In the genomic region with DNA sequence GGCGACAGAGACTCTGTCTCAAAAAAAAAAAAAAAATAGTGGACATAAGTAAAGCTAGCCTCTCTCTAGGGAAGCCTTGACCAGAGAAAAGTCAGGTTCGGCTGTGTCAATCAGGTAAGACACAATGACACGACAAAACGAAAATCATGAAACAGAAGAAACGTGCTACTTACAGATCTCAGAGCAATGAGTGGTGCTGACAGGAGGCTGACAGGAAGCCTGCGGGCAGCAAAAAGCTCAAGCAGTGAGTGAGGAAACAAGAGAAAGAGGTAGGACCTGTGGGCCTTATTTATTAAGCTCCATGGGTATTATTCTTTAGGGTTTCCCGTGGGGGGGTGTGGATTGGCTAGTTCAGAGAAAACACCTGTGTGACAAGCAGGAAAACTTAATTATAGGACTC, we compare ENCODE assay signal across 13 cellular contexts.
A peak's percentile ranks its signal among the peaks of the same experiment; 100 is the strongest.
DNase-seq lines count a peak whose midpoint lies in the region; ATAC-seq and TF ChIP-seq lines count a peak whose summit lies in the region.
"Had no signal": no experiment of that assay in that cellular context is flagged by ENCODE, and none has a peak within 500 bp of the region (broad histone marks: within the 10 kb centered on the region; RNA-seq: fewer than 3 reads in every experiment).

No MANE protein-coding gene starts in this region.

- no peak for ATAC-seq in GM23338
- ATAC-seq in activated T-cell treated with anti-CD3 and anti-CD28 coated beads, Interleukin-2, amount 50 U/mL, for 4 hours, result no peak
- ATAC-seq: A549 had no signal

- peaks cover 9% of the 10 kb centered on the region for H3K4me1 Mint-ChIP-seq in GM23338
- H3K4me1 Mint-ChIP-seq in activated T-cell treated with anti-CD3 and anti-CD28 coated beads, Interleukin-2, amount 50 U/mL, for 4 hours (ENCODE audit: low read depth), result no peaks in the 10 kb centered on the region
- H3K4me1 Mint-ChIP-seq: CD4-positive, alpha-beta memory T cell had no signal

- H3K36me3 Mint-ChIP-seq in GM23338 (ENCODE audit: low read depth), result peaks cover 4% of the 10 kb centered on the region; the same call in 1 of the 3 replicates
- H3K36me3 Mint-ChIP-seq in activated T-cell treated with anti-CD3 and anti-CD28 coated beads, Interleukin-2, amount 50 U/mL, for 4 hours (ENCODE audit: insufficient read depth), result no peaks in the 10 kb centered on the region
- H3K36me3 Mint-ChIP-seq: CD4-positive, alpha-beta memory T cell had no signal

- H3K36me3 ChIP-seq in GM23338 (ENCODE audit: insufficient read depth) (0 out of 2 replicates have a peak, but pooled peaks cover under 1% of the 10 kb centered on the region), GM23248 (ENCODE audit: low read depth) (no peaks in the 10 kb centered on the region)
- H3K36me3 ChIP-seq: BE2C had no signal

- H3K27ac ChIP-seq in GM23338 (ENCODE audit: low read depth), result no peak overlapping the region
- H3K27ac ChIP-seq in GM23248, result no peak overlapping the region
- H3K27ac ChIP-seq: A549, C4-2B, HL-60 had no signal

- no peaks in the 10 kb centered on the region for H3K9me2 ChIP-seq in GM23338 (ENCODE audit: insufficient read depth)
- H3K9me2 ChIP-seq in GM23248 (ENCODE audit: insufficient read depth), result no peaks in the 10 kb centered on the region

- no peaks in the 10 kb centered on the region for H3K27me3 Mint-ChIP-seq in GM23338 (ENCODE audit: insufficient read depth, low read depth, poor library complexity)
- no peaks in the 10 kb centered on the region for H3K27me3 Mint-ChIP-seq in activated T-cell treated with anti-CD3 and anti-CD28 coated beads, Interleukin-2, amount 50 U/mL, for 4 hours (ENCODE audit: low read depth)
- H3K27me3 Mint-ChIP-seq: CD4-positive, alpha-beta memory T cell had no signal

- peak overlapping the region; percentile 77 for H3K27ac Mint-ChIP-seq in GM23338

- H2AFZ ChIP-seq in GM23338, result peak overlapping the region; percentile 89
- H2AFZ ChIP-seq in GM23248, result no peak overlapping the region

- 41 to 48% methylated on average over 7 of the region's 7 CpGs for WGBS in GM23248 (ENCODE audit: low coverage in 1 of 2, low lambda C conversion rate in 2 of 2, missing lambda C conversion rate in 2 of 2), 2 experiments

- H3K4me2 ChIP-seq in GM23338, result no peak overlapping the region
- no peak overlapping the region for H3K4me2 ChIP-seq in GM23248 (ENCODE audit: unreplicated experiment)
- H3K4me2 ChIP-seq: A549 had no signal

- H3K4me3 ChIP-seq in GM23338, result no peak overlapping the region
- no peak overlapping the region for H3K4me3 ChIP-seq in GM23248
- H3K4me3 ChIP-seq: A549 had no signal

- DNase-seq in GM23338 (ENCODE audit: low spot score) (no peak), NCI-H69 (lab: John Stamatoyannopoulos, UW) (peak; percentile 41), left kidney (ENCODE audit: low read depth, low spot score) (peak; percentile 5), GM23248 (no peak), NOMO-1 treated with dmso at 0.1 percent for 144 hours (lab: John Stamatoyannopoulos, UW; ENCODE audit: unreplicated experiment) (no peak)
- no peak for DNase-seq in activated T-cell treated with anti-CD3 and anti-CD28 coated beads, Interleukin-2, amount 50 U/mL, for 4 hours
- DNase-seq: BE2C; CD4-positive, alpha-beta memory T cell; DMS79 treated with DMSO at 0.1 percent for 48 hours; EL had no signal

- H3K4me1 ChIP-seq in GM23338 (ENCODE audit: insufficient read depth), result no peaks in the 10 kb centered on the region; the same call in 1 of the 2 replicates
- no peaks in the 10 kb centered on the region for H3K4me1 ChIP-seq in GM23248 (ENCODE audit: insufficient read depth)
- H3K4me1 ChIP-seq: A549, BE2C had no signal

- no peak for TF ChIP-seq CTCF in GM23338 (conservative IDR thresholded peaks at IDR 0.05; ENCODE audit: low read depth in 2 of 2)

- no peaks in the 10 kb centered on the region for H3K9me3 ChIP-seq in GM23248 (ENCODE audit: low read depth)
- H3K9me3 ChIP-seq: A549, BE2C had no signal

- H3K27me3 ChIP-seq in GM23338 (ENCODE audit: insufficient read depth) (no peaks in the 10 kb centered on the region), GM23248 (replicated peaks; ENCODE audit: insufficient read depth) (no peaks in the 10 kb centered on the region)
- H3K27me3 ChIP-seq: BE2C had no signal

- H3K79me2 ChIP-seq in GM23338 (replicated peaks; ENCODE audit: insufficient read depth) (no peaks in the 10 kb centered on the region), GM23248 (ENCODE audit: insufficient read depth) (no peaks in the 10 kb centered on the region)

- H4K20me1 ChIP-seq in GM23338 (replicated peaks; ENCODE audit: insufficient read depth), result no peaks in the 10 kb centered on the region
- H4K20me1 ChIP-seq in GM23248 (ENCODE audit: insufficient read depth), result no peaks in the 10 kb centered on the region

- no peak overlapping the region for H3K4me3 Mint-ChIP-seq in GM23338
- no peak overlapping the region for H3K4me3 Mint-ChIP-seq in activated T-cell treated with anti-CD3 and anti-CD28 coated beads, Interleukin-2, amount 50 U/mL, for 4 hours
- H3K4me3 Mint-ChIP-seq: CD4-positive, alpha-beta memory T cell had no signal

- in situ Hi-C loops in GM23248 (cut with MboI), result no loop called here

- H3F3A ChIP-seq in GM23338 (replicated peaks; ENCODE audit: low read depth), result no peaks in the 10 kb centered on the region
- no peaks in the 10 kb centered on the region for H3F3A ChIP-seq in GM23248 (ENCODE audit: insufficient read depth)

- no peak overlapping the region for H3K9ac ChIP-seq in GM23248

- peaks cover 3% of the 10 kb centered on the region; the same call in 2 of the 3 replicates for H3K9me3 Mint-ChIP-seq in GM23338
- H3K9me3 Mint-ChIP-seq in activated T-cell treated with anti-CD3 and anti-CD28 coated beads, Interleukin-2, amount 50 U/mL, for 4 hours, result no peaks in the 10 kb centered on the region

TF ChIP-seq in GM23338, 12 proteins besides CTCF, POLR2A, EP300 and RAD21:
- no peak for TF ChIP-seq EZH2 (IDR thresholded peaks at IDR 0.05; ENCODE audit: low read depth, unreplicated experiment)

Comparison
In these comparisons a context has a peak if more than half of its experiments do, and no peak if none do; other contexts are left out.
1. DNase-seq: peak in NCI-H69 (single experiment) and left kidney (single experiment); none in GM23338 (single experiment), activated T-cell treated with anti-CD3 and anti-CD28 coated beads, Interleukin-2, amount 50 U/mL, for 4 hours (single experiment), GM23248 (single experiment) and NOMO-1 treated with dmso at 0.1 percent for 144 hours (single experiment).